In genomic region chr5:135266301-135266630, GRCh38 we compare ENCODE assay signal across 2 cellular contexts.
A peak's percentile ranks its signal among the peaks of the same experiment; 100 is the strongest.
TF ChIP-seq lines count a peak whose summit lies in the region.

No MANE protein-coding gene starts in this region.

TF ChIP-seq in HepG2, 621 proteins besides CTCF, POLR2A, EP300 and RAD21:
- TF ChIP-seq RORA (CRISPR knock-in tag; IDR thresholded peaks at IDR 0.05) (no peak), ZNF761 (CRISPR knock-in tag; conservative IDR thresholded peaks at IDR 0.05) (no peak), PRDM10 (CRISPR knock-in tag; IDR thresholded peaks at IDR 0.05; ENCODE audit: low read depth) (no peak), RBFOX2 (IDR thresholded peaks at IDR 0.05; ENCODE audit: low read depth, low read length) (0 out of 2 replicates have a peak, but pooled peaks have one; percentile 13)

TF ChIP-seq in endothelial cell of umbilical vein, 7 proteins besides CTCF, POLR2A, EP300 and RAD21:
- TF ChIP-seq POLR2AphosphoS5 (IDR thresholded peaks at IDR 0.05; ENCODE audit: insufficient read depth, low read depth, low read length) (no peak), JUN (IDR thresholded peaks at IDR 0.05; ENCODE audit: borderline replicate concordance, insufficient read depth, insufficient read length, low read depth) (no peak), EZH2 (IDR thresholded peaks at IDR 0.05; ENCODE audit: borderline replicate concordance, low read depth, low read length, severe bottlenecking) (no peak), MYC (IDR thresholded peaks at IDR 0.05; ENCODE audit: low read depth, low read length) (no peak)
